13 cellular contexts compared by ENCODE assay signal in the genomic region with DNA sequence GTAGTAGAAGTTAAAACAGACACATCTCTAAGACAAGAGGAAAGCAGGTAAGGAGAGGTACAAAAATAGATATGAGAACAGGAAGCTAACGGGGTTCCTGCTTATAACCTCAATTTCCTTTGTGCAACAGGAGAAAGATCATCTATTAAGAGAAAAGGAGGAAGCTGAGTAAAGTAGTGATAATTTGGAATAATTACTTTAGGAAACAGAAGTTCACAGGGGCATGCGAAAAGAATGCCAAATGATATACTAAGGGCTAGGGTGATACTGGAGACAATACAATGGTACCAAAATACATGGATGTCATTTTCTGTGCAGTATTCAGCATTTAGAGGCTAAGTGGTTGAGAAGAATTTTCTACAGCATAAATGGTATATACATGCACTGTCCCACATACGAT.
DNase-seq lines count a peak whose midpoint lies in the region; ATAC-seq and TF ChIP-seq lines count a peak whose summit lies in the region.
"Had no signal": no experiment of that assay in that cellular context is flagged by ENCODE, and none has a peak within 500 bp of the region (broad histone marks: within the 10 kb centered on the region; RNA-seq: fewer than 3 reads in every experiment).

No MANE protein-coding gene starts in this region.

- H3K9me3 Mint-ChIP-seq in activated naive CD4-positive, alpha-beta T cell treated with anti-CD3 and anti-CD28 coated beads, Interleukin-2, amount 50 U/mL, for 24 hours: peaks cover 11% of the 10 kb centered on the region
- H3K9me3 Mint-ChIP-seq in IgD-negative memory B cell: peaks cover 0 to 8% (median 3%) of the 10 kb centered on the region in 3 donors
- peaks cover 4% of the 10 kb centered on the region for H3K9me3 Mint-ChIP-seq in activated T-helper 17 cell treated with anti-CD3 and anti-CD28 coated beads, Interleukin-2, amount 50 U/mL, for 72 hours
- peaks cover 6 to 11% of the 10 kb centered on the region in 2 donors for H3K9me3 Mint-ChIP-seq in stimulated activated naive B cell treated with anti-CD40 and anti-IgM and Interleukin-4, amounts not matched to agents 10 μg/mL and 1 μg/mL and 100 μg/mL, for 72 hours

- H3K36me3 Mint-ChIP-seq in activated naive CD4-positive, alpha-beta T cell treated with anti-CD3 and anti-CD28 coated beads, Interleukin-2, amount 50 U/mL, for 24 hours: peaks cover 26% of the 10 kb centered on the region
- peaks cover 12% of the 10 kb centered on the region for H3K36me3 Mint-ChIP-seq in IgD-negative memory B cell
- H3K36me3 Mint-ChIP-seq in activated T-helper 17 cell treated with anti-CD3 and anti-CD28 coated beads, Interleukin-2, amount 50 U/mL, for 72 hours (ENCODE audit: low read depth): peaks cover 27% of the 10 kb centered on the region
- H3K36me3 Mint-ChIP-seq in stimulated activated naive B cell treated with anti-CD40 and anti-IgM and Interleukin-4, amounts not matched to agents 10 μg/mL and 1 μg/mL and 100 μg/mL, for 72 hours: peaks cover 19 to 48% of the 10 kb centered on the region in 2 donors

- ATAC-seq in activated T-helper 17 cell treated with anti-CD3 and anti-CD28 coated beads, Interleukin-2, amount 50 U/mL, for 72 hours (replicated peaks): no peak
- ATAC-seq in stimulated activated naive B cell treated with anti-CD40 and anti-IgM and Interleukin-4, amounts not matched to agents 10 μg/mL and 1 μg/mL and 100 μg/mL, for 72 hours (replicated peaks): peak; percentile 38 to 64
- ATAC-seq in HG02571 (IDR thresholded peaks at IDR 0.05; ENCODE audit: unreplicated experiment) (no peak), HG02938 (IDR thresholded peaks at IDR 0.05; ENCODE audit: unreplicated experiment) (no peak)

- 70% methylated on average over 3 of the region's 3 CpGs for WGBS in suprapubic skin

- H3K4me1 Mint-ChIP-seq in activated naive CD4-positive, alpha-beta T cell treated with anti-CD3 and anti-CD28 coated beads, Interleukin-2, amount 50 U/mL, for 24 hours: peaks cover 78% of the 10 kb centered on the region
- H3K4me1 Mint-ChIP-seq in IgD-negative memory B cell: peaks cover 57 to 71% (median 67%) of the 10 kb centered on the region in 3 donors
- peaks cover 52% of the 10 kb centered on the region for H3K4me1 Mint-ChIP-seq in activated T-helper 17 cell treated with anti-CD3 and anti-CD28 coated beads, Interleukin-2, amount 50 U/mL, for 72 hours
- H3K4me1 Mint-ChIP-seq in stimulated activated naive B cell treated with anti-CD40 and anti-IgM and Interleukin-4, amounts not matched to agents 10 μg/mL and 1 μg/mL and 100 μg/mL, for 72 hours: peaks cover 52 to 78% of the 10 kb centered on the region in 2 donors

- no peak for TF ChIP-seq EP300 in suprapubic skin (IDR thresholded peaks at IDR 0.05)

- peak overlapping the region; percentile 74 for H3K4me3 Mint-ChIP-seq in activated naive CD4-positive, alpha-beta T cell treated with anti-CD3 and anti-CD28 coated beads, Interleukin-2, amount 50 U/mL, for 24 hours
- peak overlapping the region; percentile 53 to 81 (median 76) for H3K4me3 Mint-ChIP-seq in IgD-negative memory B cell
- peak overlapping the region; percentile 75 for H3K4me3 Mint-ChIP-seq in activated T-helper 17 cell treated with anti-CD3 and anti-CD28 coated beads, Interleukin-2, amount 50 U/mL, for 72 hours
- H3K4me3 Mint-ChIP-seq in stimulated activated naive B cell treated with anti-CD40 and anti-IgM and Interleukin-4, amounts not matched to agents 10 μg/mL and 1 μg/mL and 100 μg/mL, for 72 hours: peak overlapping the region; percentile 11 to 40

- TF ChIP-seq CTCF in suprapubic skin (IDR thresholded peaks at IDR 0.05): no peak

- H3K4me3 ChIP-seq in suprapubic skin: no peak overlapping the region

- DNase-seq in activated naive CD4-positive, alpha-beta T cell (lab: John Stamatoyannopoulos, UW): no peak
- DNase-seq in stimulated activated naive B cell treated with anti-CD40 and anti-IgM and Interleukin-4, amounts not matched to agents 10 μg/mL and 1 μg/mL and 100 μg/mL, for 72 hours: no peak
- DNase-seq in suprapubic skin (ENCODE audit: low spot score in 2 of 2): no peak
- DNase-seq: activated CD4-positive, alpha-beta T cell treated with anti-CD3 and anti-CD28 coated beads, Interleukin-2, amount 50 U/mL, for 1 hour; foreskin melanocyte; IMR-90; NK-92 treated with Interleukin-12 subunit alpha and Interleukin-12 subunit beta, amount 100 ng/mL, for 24 hours; stimulated activated CD4-positive, alpha-beta T cell treated with anti-CD3 and anti-CD28 coated beads, Interleukin-15, amount 100 ng/mL, for 24 hours had no signal

- H3K36me3 ChIP-seq in suprapubic skin: no peaks in the 10 kb centered on the region

- peak overlapping the region; percentile 92 for H3K27ac Mint-ChIP-seq in activated naive CD4-positive, alpha-beta T cell treated with anti-CD3 and anti-CD28 coated beads, Interleukin-2, amount 50 U/mL, for 24 hours
- peak overlapping the region; percentile 47 to 85 (median 63) for H3K27ac Mint-ChIP-seq in IgD-negative memory B cell
- peak overlapping the region; percentile 82 for H3K27ac Mint-ChIP-seq in activated T-helper 17 cell treated with anti-CD3 and anti-CD28 coated beads, Interleukin-2, amount 50 U/mL, for 72 hours
- no peak overlapping the region for H3K27ac Mint-ChIP-seq in stimulated activated naive B cell treated with anti-CD40 and anti-IgM and Interleukin-4, amounts not matched to agents 10 μg/mL and 1 μg/mL and 100 μg/mL, for 72 hours

- no peaks in the 10 kb centered on the region for H3K9me3 ChIP-seq in suprapubic skin

- no peak overlapping the region for H3K27ac ChIP-seq in suprapubic skin

- no peaks in the 10 kb centered on the region for H3K27me3 ChIP-seq in suprapubic skin

- TF ChIP-seq POLR2A in suprapubic skin (IDR thresholded peaks at IDR 0.05): no peak

- H3K27me3 Mint-ChIP-seq in activated naive CD4-positive, alpha-beta T cell treated with anti-CD3 and anti-CD28 coated beads, Interleukin-2, amount 50 U/mL, for 24 hours: no peaks in the 10 kb centered on the region
- no peaks in the 10 kb centered on the region for H3K27me3 Mint-ChIP-seq in IgD-negative memory B cell
- H3K27me3 Mint-ChIP-seq in activated T-helper 17 cell treated with anti-CD3 and anti-CD28 coated beads, Interleukin-2, amount 50 U/mL, for 72 hours: no peaks in the 10 kb centered on the region
- H3K27me3 Mint-ChIP-seq in stimulated activated naive B cell treated with anti-CD40 and anti-IgM and Interleukin-4, amounts not matched to agents 10 μg/mL and 1 μg/mL and 100 μg/mL, for 72 hours: no peaks in the 10 kb centered on the region

- peaks cover 33% of the 10 kb centered on the region for H3K4me1 ChIP-seq in suprapubic skin

Comparison
In these comparisons a context has a peak if more than half of its experiments do, and no peak if none do; other contexts are left out.
1. H3K4me3 Mint-ChIP-seq: peak in every context shown above with its lines; median percentile 76 in IgD-negative memory B cell; 75 in activated T-helper 17 cell treated with anti-CD3 and anti-CD28 coated beads, Interleukin-2, amount 50 U/mL, for 72 hours; 74 in activated naive CD4-positive, alpha-beta T cell treated with anti-CD3 and anti-CD28 coated beads, Interleukin-2, amount 50 U/mL, for 24 hours; 26 in stimulated activated naive B cell treated with anti-CD40 and anti-IgM and Interleukin-4, amounts not matched to agents 10 μg/mL and 1 μg/mL and 100 μg/mL, for 72 hours.
2. ATAC-seq: peak in stimulated activated naive B cell treated with anti-CD40 and anti-IgM and Interleukin-4, amounts not matched to agents 10 μg/mL and 1 μg/mL and 100 μg/mL, for 72 hours (2 of 2); none in activated T-helper 17 cell treated with anti-CD3 and anti-CD28 coated beads, Interleukin-2, amount 50 U/mL, for 72 hours (single experiment), HG02571 (single experiment) and HG02938 (single experiment).